8 cellular contexts compared by ENCODE assay signal in genomic region chr11:75667268-75667830, GRCh38. TPM values are rescaled to one million over a fixed set of nuclear protein-coding genes. Genes with fewer than 3 reads are reported as not detected.
A peak's percentile ranks its signal among the peaks of the same experiment; 100 is the strongest.
DNase-seq lines count a peak whose midpoint lies in the region; ATAC-seq and TF ChIP-seq lines count a peak whose summit lies in the region.

No MANE protein-coding gene starts in this region.

- ATAC-seq in stimulated activated memory B cell treated with anti-CD40 and anti-IgM and Interleukin-4, amounts not matched to agents 10 μg/mL and 1 μg/mL and 100 μg/mL, for 72 hours, result peak; percentile 49
- ATAC-seq in HG03196 (IDR thresholded peaks at IDR 0.05; ENCODE audit: unreplicated experiment) (no peak), HG02840 (IDR thresholded peaks at IDR 0.05; ENCODE audit: low FRiP score, unreplicated experiment) (no peak)

- no peak overlapping the region for H3K27ac ChIP-seq in mammary epithelial cell (ENCODE audit: insufficient read depth, low read depth, low read length)

- H3K4me1 ChIP-seq in mammary epithelial cell (ENCODE audit: insufficient read depth, low read length), result peaks cover 16% of the 10 kb centered on the region

- H3K27me3 ChIP-seq in mammary epithelial cell (ENCODE audit: insufficient read depth, low read length), result peaks cover 6% of the 10 kb centered on the region

- H3K9ac ChIP-seq in mammary epithelial cell (ENCODE audit: insufficient read depth, low read length), result no peak overlapping the region

- H3K9me3 ChIP-seq in mammary epithelial cell (replicated peaks; ENCODE audit: insufficient read depth, low read length), result no peaks in the 10 kb centered on the region

- H3K27ac Mint-ChIP-seq in stimulated activated memory B cell treated with anti-CD40 and anti-IgM and Interleukin-4, amounts not matched to agents 10 μg/mL and 1 μg/mL and 100 μg/mL, for 72 hours, result no peak overlapping the region

- peak overlapping the region; percentile 99 for H3K4me2 ChIP-seq in mammary epithelial cell (ENCODE audit: insufficient read depth, low read depth, low read length)

- intact Hi-C loops in mammary epithelial cell (cut with micrococcal nuclease), result no loop called here

- H3K4me1 Mint-ChIP-seq in stimulated activated memory B cell treated with anti-CD40 and anti-IgM and Interleukin-4, amounts not matched to agents 10 μg/mL and 1 μg/mL and 100 μg/mL, for 72 hours, result peaks cover 22% of the 10 kb centered on the region

- H2AFZ ChIP-seq in mammary epithelial cell (ENCODE audit: low read depth, low read length), result peak overlapping the region; percentile 94

- H4K20me1 ChIP-seq in mammary epithelial cell (ENCODE audit: insufficient read depth, low read length), result no peaks in the 10 kb centered on the region

- no peaks in the 10 kb centered on the region for H3K79me2 ChIP-seq in mammary epithelial cell (ENCODE audit: insufficient read depth, low read length)

- H3K4me3 ChIP-seq in mammary epithelial cell (replicated peaks in 1 of 3; ENCODE audit: insufficient read depth in 1 of 3, low read depth in 2 of 3, low read length in 3 of 3), result peak overlapping the region in 2 of 3 experiments; percentile 42 to 53

- peak overlapping the region; percentile 66 for H3K4me3 Mint-ChIP-seq in stimulated activated memory B cell treated with anti-CD40 and anti-IgM and Interleukin-4, amounts not matched to agents 10 μg/mL and 1 μg/mL and 100 μg/mL, for 72 hours

- H3K27me3 Mint-ChIP-seq in stimulated activated memory B cell treated with anti-CD40 and anti-IgM and Interleukin-4, amounts not matched to agents 10 μg/mL and 1 μg/mL and 100 μg/mL, for 72 hours, result peaks cover 72% of the 10 kb centered on the region

- no TSS peak for BruUV-seq in mammary epithelial cell (replicated peaks; lab: Mats Ljungman, UMichigan)

- H3K36me3 ChIP-seq in mammary epithelial cell (ENCODE audit: insufficient read depth, low read length), result no peaks in the 10 kb centered on the region

- DNase-seq in NCI-H2107 treated with DMSO at 0.1 percent for 48 hours (lab: John Stamatoyannopoulos, UW; ENCODE audit: unreplicated experiment) (peak; percentile 26), NCI-H2107 (lab: John Stamatoyannopoulos, UW) (no peak), NCI-H2196 (lab: John Stamatoyannopoulos, UW; ENCODE audit: unreplicated experiment) (peak; percentile 43), mammary epithelial cell (no peak), islet precursor cell (peak; percentile 71)

- no peaks in the 10 kb centered on the region for H3K36me3 Mint-ChIP-seq in stimulated activated memory B cell treated with anti-CD40 and anti-IgM and Interleukin-4, amounts not matched to agents 10 μg/mL and 1 μg/mL and 100 μg/mL, for 72 hours

- WGBS in mammary epithelial cell (ENCODE audit: low coverage, missing lambda C conversion rate), result 12% methylated on average over 24 of the region's 63 CpGs

- in situ Hi-C loops in mammary epithelial cell (cut with MboI; ENCODE audit: low sequenced_read_pairs in 2 of 2), result no loop called here

- CTCF ChIA-PET in mammary epithelial cell (lab: Charles Lee; ENCODE audit: low non-redundant PET), result no interaction called here

- TF ChIP-seq CTCF in mammary epithelial cell (conservative IDR thresholded peaks at IDR 0.05 in 1 of 2, IDR thresholded peaks at IDR 0.05 in 1 of 2; ENCODE audit: extremely low read depth in 1 of 2, insufficient read depth in 1 of 2, low read depth in 1 of 2, low read length in 2 of 2), result no peak

- peaks cover 2% of the 10 kb centered on the region for H3K9me3 Mint-ChIP-seq in stimulated activated memory B cell treated with anti-CD40 and anti-IgM and Interleukin-4, amounts not matched to agents 10 μg/mL and 1 μg/mL and 100 μg/mL, for 72 hours

- dilution Hi-C loops in mammary epithelial cell (cut with HindIII; ENCODE audit: low sequenced_read_pairs), result no loop called here

RNA-seq across cellular contexts. Expression of gene MAP6, which starts 1.5 kb away (rescaled TPM):
- 1 to 10 TPM; 4.3 to 8.8 TPM for total RNA-seq in mammary epithelial cell
- polyA plus RNA-seq in mammary epithelial cell, result 0.87 TPM
- polyA minus RNA-seq in mammary epithelial cell, result not detected

RNA-seq across cellular contexts. Expression of gene MOGAT2, which starts 50.3 kb away (rescaled TPM):
- total RNA-seq in mammary epithelial cell, result not detected
- not detected for polyA plus RNA-seq in mammary epithelial cell
- polyA minus RNA-seq in mammary epithelial cell, result not detected

Comparison
In these comparisons a context has a peak if more than half of its experiments do, and no peak if none do; other contexts are left out.
1. DNase-seq: peak in NCI-H2107 treated with DMSO at 0.1 percent for 48 hours (single experiment), NCI-H2196 (single experiment) and islet precursor cell (single experiment); none in NCI-H2107 (single experiment) and mammary epithelial cell (single experiment).